ENCODE assay signal across 9 cellular contexts in the genomic region with DNA sequence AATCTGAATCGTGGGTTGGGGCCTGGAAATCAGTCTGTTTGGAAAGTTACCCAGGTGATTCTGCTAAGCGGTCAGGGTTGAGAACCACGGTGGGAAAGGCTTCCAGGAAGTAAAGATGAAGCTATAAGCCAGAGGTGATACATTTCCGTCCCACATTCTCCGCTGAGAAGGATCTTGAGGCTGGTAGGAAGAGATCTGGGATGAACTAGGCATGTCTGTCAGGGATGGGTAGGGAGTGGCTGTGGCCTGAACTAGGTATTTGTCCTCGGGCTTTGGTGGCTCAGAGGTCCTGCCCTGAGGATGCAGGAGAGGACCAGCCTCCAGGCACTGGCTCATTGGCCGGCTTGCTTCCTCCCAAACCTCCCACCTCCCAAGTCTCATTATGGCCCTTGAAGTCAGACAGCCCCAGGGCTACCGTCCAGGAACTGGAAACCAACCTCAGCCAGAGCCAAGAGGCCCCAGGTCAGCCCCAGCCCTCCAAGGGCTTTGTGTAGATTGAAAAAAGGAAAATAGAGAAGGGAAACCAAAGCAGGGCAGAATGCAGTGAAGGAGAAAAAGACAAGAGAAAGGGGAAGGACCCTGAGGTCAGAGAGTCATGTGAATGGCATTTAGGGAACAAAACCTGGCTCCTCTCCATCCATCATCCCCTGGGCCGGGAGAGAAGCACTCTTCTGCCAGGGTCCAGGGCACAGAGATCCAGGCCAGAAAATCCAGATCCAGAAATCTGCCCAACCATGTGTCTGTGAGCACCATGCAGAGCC.
DNase-seq lines count a peak whose midpoint lies in the region; ATAC-seq, FAIRE-seq and TF ChIP-seq lines count a peak whose summit lies in the region.
"Had no signal": no experiment of that assay in that cellular context is flagged by ENCODE, and none has a peak within 500 bp of the region (broad histone marks: within the 10 kb centered on the region; RNA-seq: fewer than 3 reads in every experiment).

No MANE protein-coding gene starts in this region.

- no peak overlapping the region for H3K27ac ChIP-seq in keratinocyte (ENCODE audit: control insufficient read depth, insufficient read depth, low read length)

- no peaks in the 10 kb centered on the region for H3K79me2 ChIP-seq in keratinocyte (ENCODE audit: control insufficient read depth, insufficient read depth, low read length)

- H3K36me3 Mint-ChIP-seq in stimulated activated naive B cell treated with anti-CD40 and anti-IgM and Interleukin-4, amounts not matched to agents 10 μg/mL and 1 μg/mL and 100 μg/mL, for 72 hours, result no peaks in the 10 kb centered on the region

- peaks cover 34% of the 10 kb centered on the region for H3K4me1 ChIP-seq in keratinocyte (ENCODE audit: control insufficient read depth, extremely low read depth, insufficient read depth, low read length)

- no peak for TF ChIP-seq CTCF in keratinocyte (optimal IDR thresholded peaks at IDR 0.05 in 1 of 3, IDR thresholded peaks at IDR 0.05 in 1 of 3, conservative IDR thresholded peaks at IDR 0.05 in 1 of 3; ENCODE audit: extremely low read depth in 1 of 3, insufficient read depth in 2 of 3, low read length in 3 of 3)

- no peak for FAIRE-seq in keratinocyte (lab: Jason Lieb, UNC)

- no peaks in the 10 kb centered on the region for H3K9me3 ChIP-seq in keratinocyte (ENCODE audit: control insufficient read depth, low read depth, low read length)

- no peak overlapping the region for H3K4me3 ChIP-seq in keratinocyte (ENCODE audit: control insufficient read depth in 2 of 3, extremely low read depth in 1 of 3, insufficient read depth in 2 of 3, low read depth in 1 of 3, low read length in 3 of 3)

- no peaks in the 10 kb centered on the region for H3K27me3 ChIP-seq in keratinocyte (ENCODE audit: control insufficient read depth, extremely low read depth, insufficient read depth, low read length)

- ATAC-seq in GM21786 (IDR thresholded peaks at IDR 0.05; ENCODE audit: unreplicated experiment) (peak; percentile 78), HG03045 (IDR thresholded peaks at IDR 0.05; ENCODE audit: unreplicated experiment) (no peak), GM18873 (IDR thresholded peaks at IDR 0.05; ENCODE audit: low FRiP score, unreplicated experiment) (no peak)
- peak; percentile 83 to 84 for ATAC-seq in stimulated activated naive B cell treated with anti-CD40 and anti-IgM and Interleukin-4, amounts not matched to agents 10 μg/mL and 1 μg/mL and 100 μg/mL, for 72 hours (replicated peaks)

- H3K36me3 ChIP-seq in keratinocyte (ENCODE audit: control insufficient read depth in 2 of 2, extremely low read depth in 1 of 2, insufficient read depth in 2 of 2, low read length in 2 of 2), result no peaks in the 10 kb centered on the region

- peaks cover 52 to 64% of the 10 kb centered on the region in 2 donors for H3K4me1 Mint-ChIP-seq in stimulated activated naive B cell treated with anti-CD40 and anti-IgM and Interleukin-4, amounts not matched to agents 10 μg/mL and 1 μg/mL and 100 μg/mL, for 72 hours

- H2AFZ ChIP-seq in keratinocyte (ENCODE audit: control insufficient read depth, low read length), result peak overlapping the region; percentile 38

- peak overlapping the region; percentile 93 for H3K27ac Mint-ChIP-seq in stimulated activated naive B cell treated with anti-CD40 and anti-IgM and Interleukin-4, amounts not matched to agents 10 μg/mL and 1 μg/mL and 100 μg/mL, for 72 hours

- peak; percentile 85 for DNase-seq in SKM-1 treated with dmso at 0.1 percent for 144 hours (lab: John Stamatoyannopoulos, UW; ENCODE audit: unreplicated experiment)
- no peak for DNase-seq in keratinocyte (ENCODE audit: low read depth, low spot score)
- DNase-seq in stimulated activated naive B cell treated with anti-CD40 and anti-IgM and Interleukin-4, amounts not matched to agents 10 μg/mL and 1 μg/mL and 100 μg/mL, for 72 hours, result peak; percentile 43
- no peak for DNase-seq in cerebellar nuclear complex (lab: John Stamatoyannopoulos, UW)
- DNase-seq in NCI-H187 treated with DMSO at 0.1 percent for 48 hours (lab: John Stamatoyannopoulos, UW), result no peak
- DNase-seq: NCI-H446 had no signal

- no peak overlapping the region for H3K9ac ChIP-seq in keratinocyte (ENCODE audit: control insufficient read depth, extremely low read depth, insufficient read depth, low read length)

- no peaks in the 10 kb centered on the region for H4K20me1 ChIP-seq in keratinocyte (ENCODE audit: control insufficient read depth, extremely low read depth, insufficient read depth, low read length)

- peaks cover 0 to 4% of the 10 kb centered on the region in 2 donors for H3K9me3 Mint-ChIP-seq in stimulated activated naive B cell treated with anti-CD40 and anti-IgM and Interleukin-4, amounts not matched to agents 10 μg/mL and 1 μg/mL and 100 μg/mL, for 72 hours

- H3K4me3 Mint-ChIP-seq in stimulated activated naive B cell treated with anti-CD40 and anti-IgM and Interleukin-4, amounts not matched to agents 10 μg/mL and 1 μg/mL and 100 μg/mL, for 72 hours, result peak overlapping the region; percentile 36 to 56

- dilution Hi-C loops in keratinocyte (cut with MboI; ENCODE audit: extremely low pct_ligation_motif_present, low sequenced_read_pairs), result no loop called here

- H3K9me1 ChIP-seq in keratinocyte (ENCODE audit: control insufficient read depth, extremely low read depth, insufficient read depth, low read length), result no peaks in the 10 kb centered on the region

- H3K27me3 Mint-ChIP-seq in stimulated activated naive B cell treated with anti-CD40 and anti-IgM and Interleukin-4, amounts not matched to agents 10 μg/mL and 1 μg/mL and 100 μg/mL, for 72 hours, result no peaks in the 10 kb centered on the region

- H3K4me2 ChIP-seq in keratinocyte (ENCODE audit: control insufficient read depth, extremely low read depth, insufficient read depth, low read depth, low read length), result no peak overlapping the region

Comparison
In these comparisons a context has a peak if more than half of its experiments do, and no peak if none do; other contexts are left out.
1. ATAC-seq: peak in GM21786 (single experiment) and stimulated activated naive B cell treated with anti-CD40 and anti-IgM and Interleukin-4, amounts not matched to agents 10 μg/mL and 1 μg/mL and 100 μg/mL, for 72 hours (2 of 2); none in HG03045 (single experiment) and GM18873 (single experiment).
2. DNase-seq: peak in SKM-1 treated with dmso at 0.1 percent for 144 hours (single experiment) and stimulated activated naive B cell treated with anti-CD40 and anti-IgM and Interleukin-4, amounts not matched to agents 10 μg/mL and 1 μg/mL and 100 μg/mL, for 72 hours (single experiment); none in keratinocyte (single experiment), cerebellar nuclear complex (0 of 2) and NCI-H187 treated with DMSO at 0.1 percent for 48 hours (single experiment).